In genomic region chr17:8186787-8187516, GRCh38 we compare ENCODE assay signal across 1 cellular context.
A peak's percentile ranks its signal among the peaks of the same experiment; 100 is the strongest.
TF ChIP-seq lines count a peak whose summit lies in the region.

No MANE protein-coding gene starts in this region.

TF ChIP-seq in HepG2, 621 proteins besides CTCF, POLR2A, EP300 and RAD21 (continued from another document and continues in another):
- TF ChIP-seq ZBTB46 (CRISPR knock-in tag; IDR thresholded peaks at IDR 0.05; ENCODE audit: borderline replicate concordance) (no peak; the same call in 1 of the 2 replicates), DZIP1 (CRISPR knock-in tag; IDR thresholded peaks at IDR 0.05) (no peak), ZNF30 (CRISPR knock-in tag; IDR thresholded peaks at IDR 0.05) (no peak), ZSCAN31 (CRISPR knock-in tag; IDR thresholded peaks at IDR 0.05; ENCODE audit: low read depth) (no peak), ZNF629 (CRISPR knock-in tag; conservative IDR thresholded peaks at IDR 0.05) (peak; percentile 57), ZNF660 (CRISPR knock-in tag; IDR thresholded peaks at IDR 0.05; ENCODE audit: borderline replicate concordance, low read depth) (no peak), MEIS2 (CRISPR knock-in tag; IDR thresholded peaks at IDR 0.05) (peak; percentile 44), ZNF18 (CRISPR knock-in tag; IDR thresholded peaks at IDR 0.05; ENCODE audit: insufficient replicate concordance) (peak; percentile 26), ZMYM3 (CRISPR knock-in tag; IDR thresholded peaks at IDR 0.05) (no peak), NR3C1 (CRISPR knock-in tag; IDR thresholded peaks at IDR 0.05) (no peak), E2F5 (CRISPR knock-in tag; conservative IDR thresholded peaks at IDR 0.05) (no peak), TFE3 (CRISPR knock-in tag; IDR thresholded peaks at IDR 0.05) (no peak), ZNF775 (CRISPR knock-in tag; IDR thresholded peaks at IDR 0.05; ENCODE audit: borderline replicate concordance) (no peak), TEAD2 (CRISPR knock-in tag; IDR thresholded peaks at IDR 0.05) (no peak), GLMP (CRISPR knock-in tag; IDR thresholded peaks at IDR 0.05; ENCODE audit: borderline replicate concordance) (no peak), FOXC1 (CRISPR knock-in tag; IDR thresholded peaks at IDR 0.05; ENCODE audit: borderline replicate concordance) (peak; percentile 38; the same call in 1 of the 2 replicates), DNMT3B (CRISPR knock-in tag; conservative IDR thresholded peaks at IDR 0.05) (peak; percentile 85; the same call in 1 of the 2 replicates), ELF3 (CRISPR knock-in tag; IDR thresholded peaks at IDR 0.05) (peak; percentile 87), MIXL1 (CRISPR knock-in tag; IDR thresholded peaks at IDR 0.05) (peak; percentile 65; the same call in 1 of the 2 replicates), ARHGAP35 (CRISPR knock-in tag; IDR thresholded peaks at IDR 0.05; ENCODE audit: borderline replicate concordance) (no peak), RELA (CRISPR knock-in tag; IDR thresholded peaks at IDR 0.05) (no peak), ZNF788 (CRISPR knock-in tag; IDR thresholded peaks at IDR 0.05; ENCODE audit: borderline replicate concordance) (peak; percentile 70; the same call in 1 of the 2 replicates), CCAR2 (optimal IDR thresholded peaks at IDR 0.05; ENCODE audit: low read depth, low read length) (peak; percentile 3), ZC3H4 (CRISPR knock-in tag; IDR thresholded peaks at IDR 0.05; ENCODE audit: borderline replicate concordance) (no peak), EEA1 (CRISPR knock-in tag; IDR thresholded peaks at IDR 0.05; ENCODE audit: borderline replicate concordance) (no peak; the same call in 1 of the 2 replicates), HNRNPUL1 (IDR thresholded peaks at IDR 0.05; ENCODE audit: low read depth, low read length) (no peak), ZNF615 (CRISPR knock-in tag; IDR thresholded peaks at IDR 0.05; ENCODE audit: borderline replicate concordance) (no peak), ZBTB40 (IDR thresholded peaks at IDR 0.05) (no peak), ZBTB40 (CRISPR knock-in tag; IDR thresholded peaks at IDR 0.05) (no peak), MLLT10 (CRISPR knock-in tag; IDR thresholded peaks at IDR 0.05) (no peak), ZNF7 (CRISPR knock-in tag; IDR thresholded peaks at IDR 0.05) (no peak), ZNF281 (CRISPR knock-in tag; IDR thresholded peaks at IDR 0.05; ENCODE audit: borderline replicate concordance) (no peak), ZNF576 (CRISPR knock-in tag; IDR thresholded peaks at IDR 0.05) (no peak), HNF4G (IDR thresholded peaks at IDR 0.05; ENCODE audit: borderline replicate concordance, low read depth, low read length) (no peak), HNF4G (CRISPR knock-in tag; IDR thresholded peaks at IDR 0.05; ENCODE audit: borderline replicate concordance, low read depth) (no peak), GFI1 (CRISPR knock-in tag; IDR thresholded peaks at IDR 0.05; ENCODE audit: borderline replicate concordance) (no peak), ZNF878 (CRISPR knock-in tag; IDR thresholded peaks at IDR 0.05) (peak; percentile 60; the same call in 1 of the 2 replicates)
